Comparison of ENCODE assay signal across 8 cellular contexts in genomic region chr12:41521872-41522379, GRCh38.
DNase-seq lines count a peak whose midpoint lies in the region; ATAC-seq lines count a peak whose summit lies in the region.

No MANE protein-coding gene starts in this region.

- no peaks in the 10 kb centered on the region for H3K36me3 ChIP-seq in CD4-positive, alpha-beta memory T cell (ENCODE audit: insufficient read depth, low read length)

- no peaks in the 10 kb centered on the region for H3K36me3 Mint-ChIP-seq in CD4-positive, alpha-beta memory T cell
- H3K36me3 Mint-ChIP-seq in activated naive CD8-positive, alpha-beta T cell treated with anti-CD3 and anti-CD28 coated beads for 36 hours = no peaks in the 10 kb centered on the region

- H3K27ac ChIP-seq in CD4-positive, alpha-beta memory T cell (ENCODE audit: low read depth, low read length) = no peak overlapping the region

- peak overlapping the region in 1 of 2 donors; percentile 11 for H3K4me3 ChIP-seq in CD4-positive, alpha-beta memory T cell (ENCODE audit: low read length in 2 of 2)

- H3K9me3 Mint-ChIP-seq in CD4-positive, alpha-beta memory T cell = peaks cover 0 to 2% (median 0%) of the 10 kb centered on the region in 8 donors
- H3K9me3 Mint-ChIP-seq in activated naive CD8-positive, alpha-beta T cell treated with anti-CD3 and anti-CD28 coated beads for 36 hours = no peaks in the 10 kb centered on the region

- peak in 2 of 5 donors; percentile 2 to 5 for DNase-seq in CD4-positive, alpha-beta memory T cell
- peak; percentile 17 for DNase-seq in HT-29 (ENCODE audit: low spot score)
- no peak for DNase-seq in activated naive CD8-positive, alpha-beta T cell treated with anti-CD3 and anti-CD28 coated beads for 36 hours
- peak; percentile 64 for DNase-seq in left kidney (ENCODE audit: low read depth, low spot score)
- no peak for DNase-seq in SIG-M5 treated with dmso at 0.1 percent for 504 hours (lab: John Stamatoyannopoulos, UW; ENCODE audit: unreplicated experiment)
- no peak for DNase-seq in GOT3 (lab: John Stamatoyannopoulos, UW)
- no peak for DNase-seq in inferior parietal cortex (ENCODE audit: extremely low spot score)

- H3K4me1 ChIP-seq in CD4-positive, alpha-beta memory T cell (ENCODE audit: insufficient read depth, low read length) = peaks cover 15% of the 10 kb centered on the region

- H3K27me3 ChIP-seq in CD4-positive, alpha-beta memory T cell (ENCODE audit: insufficient read depth, low read length) = no peaks in the 10 kb centered on the region

- ATAC-seq in GM19467 (IDR thresholded peaks at IDR 0.05; ENCODE audit: unreplicated experiment) = peak; percentile 74

- intact Hi-C loops in CD4-positive, alpha-beta memory T cell (cut with micrococcal nuclease) = no loop called here

- POLR2A ChIA-PET in CD4-positive, alpha-beta memory T cell (lab: Charles Lee; ENCODE audit: partially characterized antibody) = no interaction called here

- CTCF ChIA-PET in CD4-positive, alpha-beta memory T cell (lab: Charles Lee; ENCODE audit: partially characterized antibody) = no interaction called here

- peaks cover 2 to 24% (median 15%) of the 10 kb centered on the region in 4 donors for H3K4me1 Mint-ChIP-seq in CD4-positive, alpha-beta memory T cell
- peaks cover 16% of the 10 kb centered on the region for H3K4me1 Mint-ChIP-seq in activated naive CD8-positive, alpha-beta T cell treated with anti-CD3 and anti-CD28 coated beads for 36 hours

- peaks cover under 1% of the 10 kb centered on the region in 2 donors for H3K27me3 Mint-ChIP-seq in CD4-positive, alpha-beta memory T cell
- peaks cover 4% of the 10 kb centered on the region for H3K27me3 Mint-ChIP-seq in activated naive CD8-positive, alpha-beta T cell treated with anti-CD3 and anti-CD28 coated beads for 36 hours

- no peaks in the 10 kb centered on the region for H3K9me3 ChIP-seq in CD4-positive, alpha-beta memory T cell (ENCODE audit: control insufficient read depth in 1 of 2, low read length in 2 of 2)

- peak overlapping the region in 5 of 7 donors; percentile 4 to 77 (median 25) for H3K27ac Mint-ChIP-seq in CD4-positive, alpha-beta memory T cell
- H3K27ac Mint-ChIP-seq in activated naive CD8-positive, alpha-beta T cell treated with anti-CD3 and anti-CD28 coated beads for 36 hours = peak overlapping the region; percentile 77

- peak overlapping the region; percentile 70 to 88 (median 74) for H3K4me3 Mint-ChIP-seq in CD4-positive, alpha-beta memory T cell
- peak overlapping the region; percentile 35 for H3K4me3 Mint-ChIP-seq in activated naive CD8-positive, alpha-beta T cell treated with anti-CD3 and anti-CD28 coated beads for 36 hours

Comparison
In these comparisons a context has a peak if more than half of its experiments do, and no peak if none do; other contexts are left out.
1. DNase-seq: peak in HT-29 (single experiment) and left kidney (single experiment); none in activated naive CD8-positive, alpha-beta T cell treated with anti-CD3 and anti-CD28 coated beads for 36 hours (single experiment), SIG-M5 treated with dmso at 0.1 percent for 504 hours (single experiment), GOT3 (single experiment) and inferior parietal cortex (single experiment).